1 cellular context compared by ENCODE assay signal in the genomic region with DNA sequence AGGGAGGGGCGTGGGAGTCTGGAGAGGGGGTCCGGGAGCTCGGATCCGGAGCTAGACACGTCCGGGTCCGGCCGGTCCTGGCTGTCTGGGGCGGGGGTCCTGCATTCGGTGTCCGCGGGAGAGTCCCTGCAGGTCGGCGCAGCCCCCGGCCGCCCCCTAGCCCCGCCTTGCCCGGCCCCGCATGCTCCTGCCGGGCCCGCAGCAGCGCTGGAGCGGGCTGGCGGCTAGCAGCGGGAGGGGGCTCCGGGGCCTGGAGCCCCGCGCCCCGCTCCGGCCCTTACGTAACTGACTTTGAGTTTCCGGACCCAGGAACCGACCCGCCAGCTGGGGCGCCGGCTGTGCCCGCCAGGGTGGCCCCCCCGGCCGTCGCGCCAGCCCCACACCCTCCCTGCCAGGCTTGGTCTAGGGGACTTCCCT.
A peak's percentile ranks its signal among the peaks of the same experiment; 100 is the strongest.
TF ChIP-seq lines count a peak whose summit lies in the region.

No MANE protein-coding gene starts in this region.

TF ChIP-seq in HepG2, 621 proteins besides CTCF, POLR2A, EP300 and RAD21 (continued from another document and continues in another):
- TF ChIP-seq, protein P1, sequence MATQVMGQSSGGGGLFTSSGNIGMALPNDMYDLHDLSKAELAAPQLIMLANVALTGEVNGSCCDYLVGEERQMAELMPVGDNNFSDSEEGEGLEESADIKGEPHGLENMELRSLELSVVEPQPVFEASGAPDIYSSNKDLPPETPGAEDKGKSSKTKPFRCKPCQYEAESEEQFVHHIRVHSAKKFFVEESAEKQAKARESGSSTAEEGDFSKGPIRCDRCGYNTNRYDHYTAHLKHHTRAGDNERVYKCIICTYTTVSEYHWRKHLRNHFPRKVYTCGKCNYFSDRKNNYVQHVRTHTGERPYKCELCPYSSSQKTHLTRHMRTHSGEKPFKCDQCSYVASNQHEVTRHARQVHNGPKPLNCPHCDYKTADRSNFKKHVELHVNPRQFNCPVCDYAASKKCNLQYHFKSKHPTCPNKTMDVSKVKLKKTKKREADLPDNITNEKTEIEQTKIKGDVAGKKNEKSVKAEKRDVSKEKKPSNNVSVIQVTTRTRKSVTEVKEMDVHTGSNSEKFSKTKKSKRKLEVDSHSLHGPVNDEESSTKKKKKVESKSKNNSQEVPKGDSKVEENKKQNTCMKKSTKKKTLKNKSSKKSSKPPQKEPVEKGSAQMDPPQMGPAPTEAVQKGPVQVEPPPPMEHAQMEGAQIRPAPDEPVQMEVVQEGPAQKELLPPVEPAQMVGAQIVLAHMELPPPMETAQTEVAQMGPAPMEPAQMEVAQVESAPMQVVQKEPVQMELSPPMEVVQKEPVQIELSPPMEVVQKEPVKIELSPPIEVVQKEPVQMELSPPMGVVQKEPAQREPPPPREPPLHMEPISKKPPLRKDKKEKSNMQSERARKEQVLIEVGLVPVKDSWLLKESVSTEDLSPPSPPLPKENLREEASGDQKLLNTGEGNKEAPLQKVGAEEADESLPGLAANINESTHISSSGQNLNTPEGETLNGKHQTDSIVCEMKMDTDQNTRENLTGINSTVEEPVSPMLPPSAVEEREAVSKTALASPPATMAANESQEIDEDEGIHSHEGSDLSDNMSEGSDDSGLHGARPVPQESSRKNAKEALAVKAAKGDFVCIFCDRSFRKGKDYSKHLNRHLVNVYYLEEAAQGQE (IDR thresholded peaks at IDR 0.05; ENCODE audit: borderline replicate concordance in 1 of 2, low read depth in 1 of 2, low read length in 2 of 2) = no peak
- TF ChIP-seq, protein P2, sequence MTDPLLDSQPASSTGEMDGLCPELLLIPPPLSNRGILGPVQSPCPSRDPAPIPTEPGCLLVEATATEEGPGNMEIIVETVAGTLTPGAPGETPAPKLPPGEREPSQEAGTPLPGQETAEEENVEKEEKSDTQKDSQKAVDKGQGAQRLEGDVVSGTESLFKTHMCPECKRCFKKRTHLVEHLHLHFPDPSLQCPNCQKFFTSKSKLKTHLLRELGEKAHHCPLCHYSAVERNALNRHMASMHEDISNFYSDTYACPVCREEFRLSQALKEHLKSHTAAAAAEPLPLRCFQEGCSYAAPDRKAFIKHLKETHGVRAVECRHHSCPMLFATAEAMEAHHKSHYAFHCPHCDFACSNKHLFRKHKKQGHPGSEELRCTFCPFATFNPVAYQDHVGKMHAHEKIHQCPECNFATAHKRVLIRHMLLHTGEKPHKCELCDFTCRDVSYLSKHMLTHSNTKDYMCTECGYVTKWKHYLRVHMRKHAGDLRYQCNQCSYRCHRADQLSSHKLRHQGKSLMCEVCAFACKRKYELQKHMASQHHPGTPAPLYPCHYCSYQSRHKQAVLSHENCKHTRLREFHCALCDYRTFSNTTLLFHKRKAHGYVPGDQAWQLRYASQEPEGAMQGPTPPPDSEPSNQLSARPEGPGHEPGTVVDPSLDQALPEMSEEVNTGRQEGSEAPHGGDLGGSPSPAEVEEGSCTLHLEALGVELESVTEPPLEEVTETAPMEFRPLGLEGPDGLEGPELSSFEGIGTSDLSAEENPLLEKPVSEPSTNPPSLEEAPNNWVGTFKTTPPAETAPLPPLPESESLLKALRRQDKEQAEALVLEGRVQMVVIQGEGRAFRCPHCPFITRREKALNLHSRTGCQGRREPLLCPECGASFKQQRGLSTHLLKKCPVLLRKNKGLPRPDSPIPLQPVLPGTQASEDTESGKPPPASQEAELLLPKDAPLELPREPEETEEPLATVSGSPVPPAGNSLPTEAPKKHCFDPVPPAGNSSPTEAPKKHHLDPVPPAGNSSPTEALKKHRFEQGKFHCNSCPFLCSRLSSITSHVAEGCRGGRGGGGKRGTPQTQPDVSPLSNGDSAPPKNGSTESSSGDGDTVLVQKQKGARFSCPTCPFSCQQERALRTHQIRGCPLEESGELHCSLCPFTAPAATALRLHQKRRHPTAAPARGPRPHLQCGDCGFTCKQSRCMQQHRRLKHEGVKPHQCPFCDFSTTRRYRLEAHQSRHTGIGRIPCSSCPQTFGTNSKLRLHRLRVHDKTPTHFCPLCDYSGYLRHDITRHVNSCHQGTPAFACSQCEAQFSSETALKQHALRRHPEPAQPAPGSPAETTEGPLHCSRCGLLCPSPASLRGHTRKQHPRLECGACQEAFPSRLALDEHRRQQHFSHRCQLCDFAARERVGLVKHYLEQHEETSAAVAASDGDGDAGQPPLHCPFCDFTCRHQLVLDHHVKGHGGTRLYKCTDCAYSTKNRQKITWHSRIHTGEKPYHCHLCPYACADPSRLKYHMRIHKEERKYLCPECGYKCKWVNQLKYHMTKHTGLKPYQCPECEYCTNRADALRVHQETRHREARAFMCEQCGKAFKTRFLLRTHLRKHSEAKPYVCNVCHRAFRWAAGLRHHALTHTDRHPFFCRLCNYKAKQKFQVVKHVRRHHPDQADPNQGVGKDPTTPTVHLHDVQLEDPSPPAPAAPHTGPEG (CRISPR knock-in tag; IDR thresholded peaks at IDR 0.05) = no peak
- TF ChIP-seq, protein P3, sequence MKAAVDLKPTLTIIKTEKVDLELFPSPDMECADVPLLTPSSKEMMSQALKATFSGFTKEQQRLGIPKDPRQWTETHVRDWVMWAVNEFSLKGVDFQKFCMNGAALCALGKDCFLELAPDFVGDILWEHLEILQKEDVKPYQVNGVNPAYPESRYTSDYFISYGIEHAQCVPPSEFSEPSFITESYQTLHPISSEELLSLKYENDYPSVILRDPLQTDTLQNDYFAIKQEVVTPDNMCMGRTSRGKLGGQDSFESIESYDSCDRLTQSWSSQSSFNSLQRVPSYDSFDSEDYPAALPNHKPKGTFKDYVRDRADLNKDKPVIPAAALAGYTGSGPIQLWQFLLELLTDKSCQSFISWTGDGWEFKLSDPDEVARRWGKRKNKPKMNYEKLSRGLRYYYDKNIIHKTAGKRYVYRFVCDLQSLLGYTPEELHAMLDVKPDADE (CRISPR knock-in tag; IDR thresholded peaks at IDR 0.05) = no peak
- TF ChIP-seq ZNF83 (CRISPR knock-in tag; IDR thresholded peaks at IDR 0.05; ENCODE audit: borderline replicate concordance) (no peak), HNRNPLL (IDR thresholded peaks at IDR 0.05; ENCODE audit: low read depth, low read length, poor library complexity, severe bottlenecking) (peak; percentile 33), MAFK (conservative IDR thresholded peaks at IDR 0.05 in 1 of 2, IDR thresholded peaks at IDR 0.05 in 1 of 2; ENCODE audit: low read length in 2 of 2) (no peak), CENPT (CRISPR knock-in tag; IDR thresholded peaks at IDR 0.05; ENCODE audit: low read depth) (no peak), HNRNPUL1 (IDR thresholded peaks at IDR 0.05; ENCODE audit: low read depth, low read length) (no peak), HDAC2 (CRISPR knock-in tag; IDR thresholded peaks at IDR 0.05) (no peak), MEF2D (CRISPR knock-in tag; IDR thresholded peaks at IDR 0.05) (no peak), FOXA3 (CRISPR knock-in tag; IDR thresholded peaks at IDR 0.05) (no peak), MTF1 (CRISPR knock-in tag; IDR thresholded peaks at IDR 0.05) (no peak), ZNF879 (CRISPR knock-in tag; IDR thresholded peaks at IDR 0.05) (no peak), ZBTB1 (CRISPR knock-in tag; IDR thresholded peaks at IDR 0.05; ENCODE audit: borderline replicate concordance) (no peak), SIN3A (IDR thresholded peaks at IDR 0.05; ENCODE audit: borderline replicate concordance, low read depth, low read length) (peak; percentile 17; the same call in 1 of the 2 replicates), ZNF274 (CRISPR knock-in tag; IDR thresholded peaks at IDR 0.05) (no peak), DNMT1 (CRISPR knock-in tag; IDR thresholded peaks at IDR 0.05) (no peak), ZNF761 (CRISPR knock-in tag; conservative IDR thresholded peaks at IDR 0.05) (no peak), KLF15 (CRISPR knock-in tag; IDR thresholded peaks at IDR 0.05; ENCODE audit: borderline replicate concordance) (no peak), MZF1 (CRISPR knock-in tag; IDR thresholded peaks at IDR 0.05; ENCODE audit: borderline replicate concordance) (no peak), HOXA7 (CRISPR knock-in tag; IDR thresholded peaks at IDR 0.05) (no peak), ZNF772 (CRISPR knock-in tag; IDR thresholded peaks at IDR 0.05) (no peak), CEBPB (IDR thresholded peaks at IDR 0.05; ENCODE audit: borderline replicate concordance, low read depth, low read length) (no peak), ZNF549 (CRISPR knock-in tag; IDR thresholded peaks at IDR 0.05) (no peak), ZNF17 (CRISPR knock-in tag; IDR thresholded peaks at IDR 0.05) (no peak), RELA (CRISPR knock-in tag; IDR thresholded peaks at IDR 0.05) (no peak), ZSCAN20 (CRISPR knock-in tag; IDR thresholded peaks at IDR 0.05; ENCODE audit: borderline replicate concordance) (no peak), SMC3 (IDR thresholded peaks at IDR 0.05; ENCODE audit: low read length) (no peak), BRD4 (CRISPR knock-in tag; IDR thresholded peaks at IDR 0.05) (no peak)
- TF ChIP-seq, protein P4, sequence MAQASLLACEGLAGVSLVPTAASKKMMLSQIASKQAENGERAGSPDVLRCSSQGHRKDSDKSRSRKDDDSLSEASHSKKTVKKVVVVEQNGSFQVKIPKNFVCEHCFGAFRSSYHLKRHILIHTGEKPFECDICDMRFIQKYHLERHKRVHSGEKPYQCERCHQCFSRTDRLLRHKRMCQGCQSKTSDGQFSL (CRISPR knock-in tag; IDR thresholded peaks at IDR 0.05) = no peak
- TF ChIP-seq, protein P5, sequence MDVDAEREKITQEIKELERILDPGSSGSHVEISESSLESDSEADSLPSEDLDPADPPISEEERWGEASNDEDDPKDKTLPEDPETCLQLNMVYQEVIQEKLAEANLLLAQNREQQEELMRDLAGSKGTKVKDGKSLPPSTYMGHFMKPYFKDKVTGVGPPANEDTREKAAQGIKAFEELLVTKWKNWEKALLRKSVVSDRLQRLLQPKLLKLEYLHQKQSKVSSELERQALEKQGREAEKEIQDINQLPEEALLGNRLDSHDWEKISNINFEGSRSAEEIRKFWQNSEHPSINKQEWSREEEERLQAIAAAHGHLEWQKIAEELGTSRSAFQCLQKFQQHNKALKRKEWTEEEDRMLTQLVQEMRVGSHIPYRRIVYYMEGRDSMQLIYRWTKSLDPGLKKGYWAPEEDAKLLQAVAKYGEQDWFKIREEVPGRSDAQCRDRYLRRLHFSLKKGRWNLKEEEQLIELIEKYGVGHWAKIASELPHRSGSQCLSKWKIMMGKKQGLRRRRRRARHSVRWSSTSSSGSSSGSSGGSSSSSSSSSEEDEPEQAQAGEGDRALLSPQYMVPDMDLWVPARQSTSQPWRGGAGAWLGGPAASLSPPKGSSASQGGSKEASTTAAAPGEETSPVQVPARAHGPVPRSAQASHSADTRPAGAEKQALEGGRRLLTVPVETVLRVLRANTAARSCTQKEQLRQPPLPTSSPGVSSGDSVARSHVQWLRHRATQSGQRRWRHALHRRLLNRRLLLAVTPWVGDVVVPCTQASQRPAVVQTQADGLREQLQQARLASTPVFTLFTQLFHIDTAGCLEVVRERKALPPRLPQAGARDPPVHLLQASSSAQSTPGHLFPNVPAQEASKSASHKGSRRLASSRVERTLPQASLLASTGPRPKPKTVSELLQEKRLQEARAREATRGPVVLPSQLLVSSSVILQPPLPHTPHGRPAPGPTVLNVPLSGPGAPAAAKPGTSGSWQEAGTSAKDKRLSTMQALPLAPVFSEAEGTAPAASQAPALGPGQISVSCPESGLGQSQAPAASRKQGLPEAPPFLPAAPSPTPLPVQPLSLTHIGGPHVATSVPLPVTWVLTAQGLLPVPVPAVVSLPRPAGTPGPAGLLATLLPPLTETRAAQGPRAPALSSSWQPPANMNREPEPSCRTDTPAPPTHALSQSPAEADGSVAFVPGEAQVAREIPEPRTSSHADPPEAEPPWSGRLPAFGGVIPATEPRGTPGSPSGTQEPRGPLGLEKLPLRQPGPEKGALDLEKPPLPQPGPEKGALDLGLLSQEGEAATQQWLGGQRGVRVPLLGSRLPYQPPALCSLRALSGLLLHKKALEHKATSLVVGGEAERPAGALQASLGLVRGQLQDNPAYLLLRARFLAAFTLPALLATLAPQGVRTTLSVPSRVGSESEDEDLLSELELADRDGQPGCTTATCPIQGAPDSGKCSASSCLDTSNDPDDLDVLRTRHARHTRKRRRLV (CRISPR knock-in tag; IDR thresholded peaks at IDR 0.05) = no peak
- TF ChIP-seq, protein P6, sequence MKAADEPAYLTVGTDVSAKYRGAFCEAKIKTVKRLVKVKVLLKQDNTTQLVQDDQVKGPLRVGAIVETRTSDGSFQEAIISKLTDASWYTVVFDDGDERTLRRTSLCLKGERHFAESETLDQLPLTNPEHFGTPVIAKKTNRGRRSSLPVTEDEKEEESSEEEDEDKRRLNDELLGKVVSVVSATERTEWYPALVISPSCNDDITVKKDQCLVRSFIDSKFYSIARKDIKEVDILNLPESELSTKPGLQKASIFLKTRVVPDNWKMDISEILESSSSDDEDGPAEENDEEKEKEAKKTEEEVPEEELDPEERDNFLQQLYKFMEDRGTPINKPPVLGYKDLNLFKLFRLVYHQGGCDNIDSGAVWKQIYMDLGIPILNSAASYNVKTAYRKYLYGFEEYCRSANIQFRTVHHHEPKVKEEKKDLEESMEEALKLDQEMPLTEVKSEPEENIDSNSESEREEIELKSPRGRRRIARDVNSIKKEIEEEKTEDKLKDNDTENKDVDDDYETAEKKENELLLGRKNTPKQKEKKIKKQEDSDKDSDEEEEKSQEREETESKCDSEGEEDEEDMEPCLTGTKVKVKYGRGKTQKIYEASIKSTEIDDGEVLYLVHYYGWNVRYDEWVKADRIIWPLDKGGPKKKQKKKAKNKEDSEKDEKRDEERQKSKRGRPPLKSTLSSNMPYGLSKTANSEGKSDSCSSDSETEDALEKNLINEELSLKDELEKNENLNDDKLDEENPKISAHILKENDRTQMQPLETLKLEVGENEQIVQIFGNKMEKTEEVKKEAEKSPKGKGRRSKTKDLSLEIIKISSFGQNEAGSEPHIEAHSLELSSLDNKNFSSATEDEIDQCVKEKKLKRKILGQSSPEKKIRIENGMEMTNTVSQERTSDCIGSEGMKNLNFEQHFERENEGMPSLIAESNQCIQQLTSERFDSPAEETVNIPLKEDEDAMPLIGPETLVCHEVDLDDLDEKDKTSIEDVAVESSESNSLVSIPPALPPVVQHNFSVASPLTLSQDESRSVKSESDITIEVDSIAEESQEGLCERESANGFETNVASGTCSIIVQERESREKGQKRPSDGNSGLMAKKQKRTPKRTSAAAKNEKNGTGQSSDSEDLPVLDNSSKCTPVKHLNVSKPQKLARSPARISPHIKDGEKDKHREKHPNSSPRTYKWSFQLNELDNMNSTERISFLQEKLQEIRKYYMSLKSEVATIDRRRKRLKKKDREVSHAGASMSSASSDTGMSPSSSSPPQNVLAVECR (CRISPR knock-in tag; IDR thresholded peaks at IDR 0.05; ENCODE audit: borderline replicate concordance) = 0 out of 2 replicates have a peak, but pooled peaks have one; percentile 7
- TF ChIP-seq, protein P7, sequence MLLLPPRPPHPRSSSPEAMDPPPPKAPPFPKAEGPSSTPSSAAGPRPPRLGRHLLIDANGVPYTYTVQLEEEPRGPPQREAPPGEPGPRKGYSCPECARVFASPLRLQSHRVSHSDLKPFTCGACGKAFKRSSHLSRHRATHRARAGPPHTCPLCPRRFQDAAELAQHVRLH (CRISPR knock-in tag; IDR thresholded peaks at IDR 0.05; ENCODE audit: borderline replicate concordance, low read depth) = 0 out of 2 replicates have a peak, but pooled peaks have one; percentile 2
- TF ChIP-seq, protein P8, sequence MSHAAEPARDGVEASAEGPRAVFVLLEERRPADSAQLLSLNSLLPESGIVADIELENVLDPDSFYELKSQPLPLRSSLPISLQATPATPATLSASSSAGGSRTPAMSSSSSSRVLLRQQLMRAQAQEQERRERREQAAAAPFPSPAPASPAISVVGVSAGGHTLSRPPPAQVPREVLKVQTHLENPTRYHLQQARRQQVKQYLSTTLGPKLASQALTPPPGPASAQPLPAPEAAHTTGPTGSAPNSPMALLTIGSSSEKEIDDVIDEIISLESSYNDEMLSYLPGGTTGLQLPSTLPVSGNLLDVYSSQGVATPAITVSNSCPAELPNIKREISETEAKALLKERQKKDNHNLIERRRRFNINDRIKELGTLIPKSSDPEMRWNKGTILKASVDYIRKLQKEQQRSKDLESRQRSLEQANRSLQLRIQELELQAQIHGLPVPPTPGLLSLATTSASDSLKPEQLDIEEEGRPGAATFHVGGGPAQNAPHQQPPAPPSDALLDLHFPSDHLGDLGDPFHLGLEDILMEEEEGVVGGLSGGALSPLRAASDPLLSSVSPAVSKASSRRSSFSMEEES (CRISPR knock-in tag; IDR thresholded peaks at IDR 0.05) = no peak
